ENCODE assay signal across 19 cellular contexts in genomic region chr7:4799508-4800268, GRCh38. TPM values are rescaled to one million over a fixed set of nuclear protein-coding genes. Genes with fewer than 3 reads are reported as not detected.
DNase-seq lines count a peak whose midpoint lies in the region; ATAC-seq, FAIRE-seq and TF ChIP-seq lines count a peak whose summit lies in the region.
"Had no signal": no experiment of that assay in that cellular context is flagged by ENCODE, and none has a peak within 500 bp of the region (broad histone marks: within the 10 kb centered on the region; RNA-seq: fewer than 3 reads in every experiment).

No MANE protein-coding gene starts in this region.

- no peaks in the 10 kb centered on the region for H3K9me3 ChIP-seq in K562 (replicated peaks; ENCODE audit: control insufficient read depth, insufficient read depth, low read depth, low read length)
- H3K9me3 ChIP-seq in CD4-positive, alpha-beta memory T cell (ENCODE audit: control insufficient read depth in 1 of 2, low read length in 2 of 2): no peaks in the 10 kb centered on the region

- H3K27me3 Mint-ChIP-seq in CD4-positive, alpha-beta memory T cell: no peaks in the 10 kb centered on the region
- H3K27me3 Mint-ChIP-seq: activated CD4-positive, alpha-beta T cell treated with anti-CD3 and anti-CD28 coated beads for 36 hours; naive thymus-derived CD4-positive, alpha-beta T cell; progenitor cell of endocrine pancreas; T-helper 17 cell had no signal

- intact Hi-C loops in K562 (cut with micrococcal nuclease) (loop anchor here (10.0 kb wide), 1 partner anchor 85 kb away; the partner anchor contains the start of gene RADIL), left ventricle myocardium superior (cut with micrococcal nuclease) (no loop called here)
- intact Hi-C loops in CD4-positive, alpha-beta memory T cell (cut with micrococcal nuclease): loop anchor here (5.0 kb wide), 1 partner anchor 173 kb away; no protein-coding TSS in a partner anchor

- H3K4me2 ChIP-seq in K562 (ENCODE audit: insufficient read depth, low read length): no peak overlapping the region

- no peak overlapping the region for H3K27ac Mint-ChIP-seq in CD4-positive, alpha-beta memory T cell
- H3K27ac Mint-ChIP-seq: activated CD4-positive, alpha-beta T cell treated with anti-CD3 and anti-CD28 coated beads for 36 hours; dendritic cell treated with granulocyte-macrophage colony-stimulating factor and Interleukin-4, amounts not matched to agents 40 ng/mL and 50 ng/mL, for 4 days; progenitor cell of endocrine pancreas; T-helper 17 cell had no signal

- FAIRE-seq in K562 (lab: Jason Lieb, UNC): no peak

- in situ Hi-C loops in K562 (cut with MboI): loop anchor here (10.0 kb wide), 1 partner anchor 285 kb away; no protein-coding TSS in a partner anchor

- H3K36me3 Mint-ChIP-seq in CD4-positive, alpha-beta memory T cell: no peaks in the 10 kb centered on the region
- H3K36me3 Mint-ChIP-seq: naive thymus-derived CD4-positive, alpha-beta T cell had no signal

- no peak for TF ChIP-seq RAD21 in K562 (CRISPR knock-in tag; conservative IDR thresholded peaks at IDR 0.05 in 1 of 2, IDR thresholded peaks at IDR 0.05 in 1 of 2)

- H3K4me1 Mint-ChIP-seq in CD4-positive, alpha-beta memory T cell: peaks cover 0 to 2% (median 1%) of the 10 kb centered on the region in 4 donors
- H3K4me1 Mint-ChIP-seq: activated CD4-positive, alpha-beta T cell treated with anti-CD3 and anti-CD28 coated beads for 36 hours had no signal

- TF ChIP-seq POLR2A in K562 (conservative IDR thresholded peaks at IDR 0.05): no peak

- 28% methylated on average over 24 of the region's 39 CpGs for WGBS in K562 (ENCODE audit: insufficient coverage, low coverage, missing lambda C conversion rate)

- POLR2A ChIA-PET in K562 (lab: Yijun Ruan, JAX): interaction anchor here (0.6 to 0.9 kb wide), 2 partner anchors 104 to 191 kb away, joined by 3 read pairs; no protein-coding TSS in a partner anchor
- POLR2A ChIA-PET in CD4-positive, alpha-beta memory T cell (lab: Charles Lee; ENCODE audit: partially characterized antibody): no interaction called here

- H3K36me3 ChIP-seq in K562 (ENCODE audit: control insufficient read depth, insufficient read depth, low read length): no peaks in the 10 kb centered on the region
- no peaks in the 10 kb centered on the region for H3K36me3 ChIP-seq in CD4-positive, alpha-beta memory T cell (ENCODE audit: insufficient read depth, low read length)

- CTCF ChIA-PET in K562 (lab: Yijun Ruan, JAX; ENCODE audit: low intra/inter-chr PET ratio): interaction anchor here (2.1 kb wide), 1 partner anchor 286 kb away, joined by 14 read pairs; no protein-coding TSS in a partner anchor
- CTCF ChIA-PET in CD4-positive, alpha-beta memory T cell (lab: Charles Lee; ENCODE audit: partially characterized antibody): interaction anchor here (0.6 to 7.0 kb wide), 4 partner anchors 24 to 290 kb away, joined by 4 to 62 read pairs (median 8); partner anchors contain the start of gene AP5Z1

- peak; percentile 44 for DNase-seq in AG08395 (ENCODE audit: low spot score)
- peak; percentile 51 for DNase-seq in GM03348 (ENCODE audit: low spot score)
- DNase-seq in K562 (ENCODE audit: extremely low read depth in 1 of 4, low spot score in 3 of 4): peak; percentile 62 to 82 (median 77)
- peak; percentile 84 for DNase-seq in left ventricle myocardium superior
- DNase-seq in CD4-positive, alpha-beta memory T cell: no peak
- no peak for DNase-seq in GM19240 (ENCODE audit: insufficient read length, low spot score)
- DNase-seq in NCI-H187 treated with DMSO at 0.1 percent for 48 hours (lab: John Stamatoyannopoulos, UW): no peak
- DNase-seq in hepatic stellate cell (ENCODE audit: low spot score): no peak
- DNase-seq: activated CD4-positive, alpha-beta T cell treated with anti-CD3 and anti-CD28 coated beads for 36 hours; activated CD8-positive, alpha-beta memory T cell treated with anti-CD3 and anti-CD28 coated beads, Interleukin-2, amount 50 U/mL, for 48 hours; activated naive CD4-positive, alpha-beta T cell treated with Interleukin-2 at 50 U/mL for 16 hours; AML-193; DMS153; naive thymus-derived CD4-positive, alpha-beta T cell; NCI-H2081; NCI-H748 treated with DMSO at 0.1 percent for 48 hours; T-helper 17 cell had no signal

- H3K9ac ChIP-seq in K562 (ENCODE audit: insufficient read depth in 1 of 2, low read depth in 2 of 2, low read length in 2 of 2): peak overlapping the region in 1 of 2 experiments; percentile 71; a peak in 2 of 4 replicates

- H3K4me3 ChIP-seq in K562: no peak overlapping the region
- H3K4me3 ChIP-seq in CD4-positive, alpha-beta memory T cell (ENCODE audit: low read length in 2 of 2): no peak overlapping the region

- H3K79me2 ChIP-seq in K562 (ENCODE audit: control insufficient read depth, insufficient read depth, low read length): no peaks in the 10 kb centered on the region

- H2AFZ ChIP-seq in K562 (ENCODE audit: low read depth, low read length): no peak overlapping the region

- H3K27me3 ChIP-seq in K562 (ENCODE audit: control insufficient read depth in 2 of 2, insufficient read depth in 2 of 2, low read length in 2 of 2): no peaks in the 10 kb centered on the region
- no peaks in the 10 kb centered on the region for H3K27me3 ChIP-seq in CD4-positive, alpha-beta memory T cell (ENCODE audit: insufficient read depth, low read length)

- H3K27ac ChIP-seq in K562 (ENCODE audit: extremely low read depth, low read depth, low read length): no peak overlapping the region
- no peak overlapping the region for H3K27ac ChIP-seq in CD4-positive, alpha-beta memory T cell (ENCODE audit: low read depth, low read length)

- H3K9me3 Mint-ChIP-seq in CD4-positive, alpha-beta memory T cell: no peaks in the 10 kb centered on the region
- H3K9me3 Mint-ChIP-seq: dendritic cell treated with granulocyte-macrophage colony-stimulating factor and Interleukin-4, amounts not matched to agents 40 ng/mL and 50 ng/mL, for 4 days had no signal

- peaks cover 4% of the 10 kb centered on the region; the same call in 1 of the 2 replicates for H4K20me1 ChIP-seq in K562 (replicated peaks; ENCODE audit: control insufficient read depth, insufficient read depth, low read length)

- TF ChIP-seq CTCF in K562 (IDR thresholded peaks at IDR 0.05 in 2 of 3, conservative IDR thresholded peaks at IDR 0.05 in 1 of 3; ENCODE audit: insufficient read depth in 2 of 3, low read depth in 1 of 3, low read length in 3 of 3): no peak

- no peaks in the 10 kb centered on the region for H3K9me1 ChIP-seq in K562 (ENCODE audit: control insufficient read depth, insufficient read depth, low read length)

- no peak overlapping the region for H3K4me3 Mint-ChIP-seq in CD4-positive, alpha-beta memory T cell
- H3K4me3 Mint-ChIP-seq: activated CD4-positive, alpha-beta T cell treated with anti-CD3 and anti-CD28 coated beads for 36 hours; dendritic cell treated with granulocyte-macrophage colony-stimulating factor and Interleukin-4, amounts not matched to agents 40 ng/mL and 50 ng/mL, for 4 days; naive thymus-derived CD4-positive, alpha-beta T cell; T-helper 17 cell had no signal

- H3K4me1 ChIP-seq in K562 (replicated peaks in 1 of 2; ENCODE audit: control insufficient read depth in 2 of 2, insufficient read depth in 2 of 2, low read length in 2 of 2): peaks cover 0 to 49% of the 10 kb centered on the region in 2 experiments; a peak in 3 of 5 replicates
- H3K4me1 ChIP-seq in CD4-positive, alpha-beta memory T cell (ENCODE audit: insufficient read depth, low read length): no peaks in the 10 kb centered on the region

- no peak for TF ChIP-seq EP300 in K562 (IDR thresholded peaks at IDR 0.05; ENCODE audit: low read length)

- no TSS peak for BruUV-seq in K562 (replicated peaks; lab: Mats Ljungman, UMichigan)

- ATAC-seq in K562: peak; percentile 81
- ATAC-seq in left ventricle myocardium superior: peak; percentile 75
- ATAC-seq: activated CD4-positive, alpha-beta T cell treated with anti-CD3 and anti-CD28 coated beads for 36 hours; naive thymus-derived CD4-positive, alpha-beta T cell; T-helper 17 cell had no signal

TF ChIP-seq in K562, 482 proteins besides CTCF, POLR2A, EP300 and RAD21 (continues in another document):
- TF ChIP-seq CBFB (CRISPR knock-in tag; IDR thresholded peaks at IDR 0.05): no peak
- TF ChIP-seq USF1 (CRISPR knock-in tag; IDR thresholded peaks at IDR 0.05): peak; percentile 82
- no peak for TF ChIP-seq PHF21A (IDR thresholded peaks at IDR 0.05; ENCODE audit: borderline replicate concordance, low read depth)
- TF ChIP-seq CEBPG (CRISPR knock-in tag; IDR thresholded peaks at IDR 0.05): peak; percentile 28; the same call in 1 of the 2 replicates
- TF ChIP-seq CEBPG (tag; conservative IDR thresholded peaks at IDR 0.05 in 1 of 2, IDR thresholded peaks at IDR 0.05 in 1 of 2): no peak
- TF ChIP-seq HMGN3 (IDR thresholded peaks at IDR 0.05; ENCODE audit: borderline replicate concordance, extremely low read depth, insufficient read length, low read depth, low read length): peak; percentile 30
- TF ChIP-seq NFIC (IDR thresholded peaks at IDR 0.05): 0 out of 2 replicates have a peak, but pooled peaks have one; percentile 28

RNA-seq across cellular contexts. Expression of gene AP5Z1, which starts 24.3 kb away (rescaled TPM):
- 41.6 and 134 TPM in 2 replicates for total RNA-seq in K562 (2011; cell fraction: chromatin; rRNA removed; ENCODE audit: low replicate concordance)
- total RNA-seq in K562 (2011; cell fraction: nucleolus; rRNA removed): 104 and 127 TPM in 2 replicates
- total RNA-seq in K562 (2011; cell fraction: nucleoplasm; rRNA removed): 53.1 and 59.0 TPM in 2 replicates
- 19.8 and 23.1 TPM in 2 replicates for total RNA-seq in K562 (2014; rRNA removed)
- total RNA-seq in K562 (2014; rRNA removed; fragmentation: Illumina TruSeq; extraction: Trizol): 2.7 and 3.3 TPM in 2 replicates
- 11.1 and 12.6 TPM in 2 replicates for total RNA-seq in K562 (2015; rRNA removed; fragmentation: Illumina TruSeq; extraction: Trizol)
- 25.6 and 31.1 TPM in 2 replicates for total RNA-seq in K562 (2021)
- polyA plus RNA-seq in K562 (2011; rRNA removed): 6.4 and 13.9 TPM in 2 replicates
- 8.3 and 24.8 TPM in 2 replicates for polyA plus RNA-seq in K562 (2011; cell fraction: cytosol; rRNA removed)
- 60.3 and 105 TPM in 2 replicates for polyA plus RNA-seq in K562 (2011; cell fraction: nucleus; rRNA removed)
- polyA plus RNA-seq in K562 (2012): 21.4 and 42.0 TPM in 2 replicates
- 4.1 and 9.6 TPM in 2 replicates for polyA plus RNA-seq in K562 (2014; fragmentation: Illumina TruSeq; extraction: Trizol)
- polyA plus RNA-seq in K562 (2014; fragmentation: Nextera tagmentation; extraction: Ambion mirVana): under 1 TPM; 0.06 to 0.98 TPM
- polyA plus RNA-seq in K562 (2014; rRNA removed): 22.1 and 26.3 TPM in 2 replicates
- 2.1 and 3.0 TPM in 2 replicates for polyA minus RNA-seq in K562 (2011; rRNA and poly(A)+ RNA removed)
- polyA minus RNA-seq in K562 (2011; cell fraction: cytosol; rRNA and poly(A)+ RNA removed): 8.8 and 9.3 TPM in 2 replicates
- polyA minus RNA-seq in K562 (2011; cell fraction: nucleus; rRNA and poly(A)+ RNA removed): 28.7 and 31.2 TPM in 2 replicates
- 10.5 TPM for total RNA-seq in left ventricle myocardium superior
- total RNA-seq in CD4-positive, alpha-beta memory T cell: 100 to 1,000 TPM; 100 to 103 TPM
- 10 to 100 TPM; 29.1 to 40.6 TPM for polyA plus RNA-seq in CD4-positive, alpha-beta memory T cell

Comparison
In these comparisons a context has a peak if more than half of its experiments do, and no peak if none do; other contexts are left out.
1. DNase-seq: peak in AG08395 (single experiment), GM03348 (single experiment), K562 (4 of 4) and left ventricle myocardium superior (single experiment); none in CD4-positive, alpha-beta memory T cell (0 of 5), GM19240 (single experiment), NCI-H187 treated with DMSO at 0.1 percent for 48 hours (single experiment) and hepatic stellate cell (single experiment).